ENCODE assay signal across 15 cellular contexts in the genomic region with DNA sequence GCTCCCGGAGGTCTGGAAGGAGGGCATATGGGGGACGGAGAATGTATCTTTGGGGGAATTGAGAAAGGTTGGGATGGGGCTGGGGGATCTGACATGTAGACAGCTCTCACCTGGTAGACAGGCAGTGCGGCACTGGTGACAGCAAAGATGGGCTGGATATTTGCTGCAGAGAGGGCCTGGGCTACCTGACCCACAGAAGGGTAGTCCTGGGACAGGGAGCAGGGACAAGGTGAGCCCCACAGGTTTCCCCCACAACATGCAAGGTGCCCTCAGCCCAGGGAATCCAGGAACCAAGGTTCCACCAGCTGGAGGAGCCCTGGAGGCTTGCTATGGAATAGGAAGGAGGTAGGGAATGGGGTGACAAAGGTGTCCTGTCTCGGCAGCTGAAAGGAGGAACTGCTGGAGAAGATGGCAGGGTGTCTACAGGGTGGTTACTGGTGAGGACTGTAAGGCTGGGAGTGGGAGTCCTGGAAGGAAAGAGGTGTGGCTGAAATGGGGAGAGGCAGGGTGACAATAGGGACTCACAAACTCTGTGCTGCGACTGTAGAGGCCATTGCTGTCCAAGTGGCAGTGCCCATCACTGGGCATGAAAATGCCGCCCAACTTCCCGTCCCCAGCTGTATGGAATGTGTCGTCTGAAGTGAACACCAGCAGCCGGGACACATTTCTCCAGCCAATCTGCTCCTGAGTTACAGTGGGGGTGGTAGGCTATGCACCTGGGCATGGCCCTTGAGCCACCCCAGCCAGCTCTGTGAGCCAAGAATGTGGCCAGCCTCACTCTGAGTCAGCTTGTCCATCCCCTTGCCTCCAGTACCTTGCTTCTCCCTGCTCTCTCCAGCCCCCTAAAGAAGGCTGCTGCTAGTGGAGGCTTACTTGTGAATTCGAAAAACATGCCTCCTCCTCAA. TPM values are rescaled to one million over a fixed set of nuclear protein-coding genes. Genes with fewer than 3 reads are reported as not detected.
A peak's percentile ranks its signal among the peaks of the same experiment; 100 is the strongest.
DNase-seq lines count a peak whose midpoint lies in the region; ATAC-seq and TF ChIP-seq lines count a peak whose summit lies in the region.
"Had no signal": no experiment of that assay in that cellular context is flagged by ENCODE, and none has a peak within 500 bp of the region (broad histone marks: within the 10 kb centered on the region; RNA-seq: fewer than 3 reads in every experiment).

No MANE protein-coding gene starts in this region.

- H3K4me3 Mint-ChIP-seq in natural killer cell treated with Interleukin-12 subunit alpha and Interleukin-12 subunit beta and Interleukin-15 and Interleukin-18, amount 100 ng/mL, for 72 hours: no peak overlapping the region
- H3K4me3 Mint-ChIP-seq in natural killer cell (no peak overlapping the region), endothelial cell (ENCODE audit: unreplicated experiment) (peak overlapping the region; percentile 14)

- H3K79me2 ChIP-seq in OCI-LY1 (ENCODE audit: insufficient read depth, low read length): no peaks in the 10 kb centered on the region

- intact Hi-C loops in natural killer cell (cut with micrococcal nuclease): no loop called here
- intact Hi-C loops in cardiac septum (cut with DNase I): loop anchor here (2.0 kb wide), 2 partner anchors 35 to 129 kb away; no protein-coding TSS in a partner anchor

- H3K4me1 Mint-ChIP-seq in natural killer cell treated with Interleukin-12 subunit alpha and Interleukin-12 subunit beta and Interleukin-15 and Interleukin-18, amount 100 ng/mL, for 72 hours (ENCODE audit: low read depth in 2 of 2): peaks cover 36 to 38% of the 10 kb centered on the region in 2 donors
- H3K4me1 Mint-ChIP-seq in natural killer cell: peaks cover 28 to 60% of the 10 kb centered on the region in 2 donors
- H3K4me1 Mint-ChIP-seq in endothelial cell (ENCODE audit: unreplicated experiment): peaks cover 9% of the 10 kb centered on the region

- no peak overlapping the region for H2AFZ ChIP-seq in OCI-LY1 (ENCODE audit: low read length)

- peak overlapping the region; percentile 82 for H3K4me2 ChIP-seq in OCI-LY1 (ENCODE audit: low read length)

- H3K9me3 ChIP-seq in OCI-LY1 (ENCODE audit: low read length): no peaks in the 10 kb centered on the region
- H3K9me3 ChIP-seq: BE2C, heart right ventricle, psoas muscle, suprapubic skin had no signal

- no peaks in the 10 kb centered on the region for H3K36me3 Mint-ChIP-seq in natural killer cell treated with Interleukin-12 subunit alpha and Interleukin-12 subunit beta and Interleukin-15 and Interleukin-18, amount 100 ng/mL, for 72 hours
- peaks cover 1% of the 10 kb centered on the region for H3K36me3 Mint-ChIP-seq in natural killer cell
- H3K36me3 Mint-ChIP-seq in endothelial cell (ENCODE audit: low read depth, unreplicated experiment): no peaks in the 10 kb centered on the region

- no peaks in the 10 kb centered on the region for H3K27me3 Mint-ChIP-seq in natural killer cell treated with Interleukin-12 subunit alpha and Interleukin-12 subunit beta and Interleukin-15 and Interleukin-18, amount 100 ng/mL, for 72 hours
- H3K27me3 Mint-ChIP-seq in natural killer cell (ENCODE audit: low read depth in 2 of 2) (no peaks in the 10 kb centered on the region), endothelial cell (ENCODE audit: unreplicated experiment) (peaks cover 25% of the 10 kb centered on the region)

- no peak overlapping the region for H3K27ac Mint-ChIP-seq in natural killer cell treated with Interleukin-12 subunit alpha and Interleukin-12 subunit beta and Interleukin-15 and Interleukin-18, amount 100 ng/mL, for 72 hours
- H3K27ac Mint-ChIP-seq in natural killer cell (no peak overlapping the region), endothelial cell (ENCODE audit: unreplicated experiment) (no peak overlapping the region)

- TF ChIP-seq CTCF in natural killer cell (IDR thresholded peaks at IDR 0.05) (no peak), OCI-LY1 (IDR thresholded peaks at IDR 0.05; ENCODE audit: low read length) (no peak), endothelial cell (IDR thresholded peaks at IDR 0.05; ENCODE audit: unreplicated experiment) (no peak)

- ATAC-seq in natural killer cell treated with Interleukin-12 subunit alpha and Interleukin-12 subunit beta and Interleukin-15 and Interleukin-18, amount 100 ng/mL, for 72 hours: no peak
- no peak for ATAC-seq in natural killer cell
- ATAC-seq: psoas muscle had no signal

- H3K4me1 ChIP-seq in OCI-LY1 (ENCODE audit: insufficient read depth, low read length, severe bottlenecking): peaks cover 50% of the 10 kb centered on the region
- H3K4me1 ChIP-seq: BE2C, psoas muscle had no signal

- no peaks in the 10 kb centered on the region for H3K9me2 ChIP-seq in OCI-LY1 (ENCODE audit: low read depth, low read length)

- no peak overlapping the region for H3K4me3 ChIP-seq in OCI-LY1 (ENCODE audit: low read depth, low read length, poor library complexity, severe bottlenecking)
- H3K4me3 ChIP-seq: heart right ventricle, psoas muscle, suprapubic skin had no signal

- H3K9ac ChIP-seq in OCI-LY1 (ENCODE audit: low read length): peak overlapping the region; percentile 75; the same call in 1 of the 2 replicates

- no peaks in the 10 kb centered on the region for H3K27me3 ChIP-seq in OCI-LY1 (ENCODE audit: insufficient read depth, low read length)
- H3K27me3 ChIP-seq: BE2C, heart right ventricle, suprapubic skin had no signal

- no peak overlapping the region for H3K27ac ChIP-seq in OCI-LY1 (ENCODE audit: low read depth, low read length, poor library complexity, severe bottlenecking)
- H3K27ac ChIP-seq: heart right ventricle, psoas muscle, suprapubic skin had no signal

- no peaks in the 10 kb centered on the region for H3K9me3 Mint-ChIP-seq in natural killer cell treated with Interleukin-12 subunit alpha and Interleukin-12 subunit beta and Interleukin-15 and Interleukin-18, amount 100 ng/mL, for 72 hours
- no peaks in the 10 kb centered on the region for H3K9me3 Mint-ChIP-seq in natural killer cell
- no peaks in the 10 kb centered on the region for H3K9me3 Mint-ChIP-seq in endothelial cell (ENCODE audit: unreplicated experiment)

- H3F3A ChIP-seq in OCI-LY1 (ENCODE audit: insufficient read depth, low read length): no peaks in the 10 kb centered on the region; the same call in 1 of the 2 replicates

- in situ Hi-C loops in KBM-7 (cut with MboI; ENCODE audit: low pct_unique_long_range_greater_than_20kb, low sequenced_read_pairs): no loop called here

- H4K20me1 ChIP-seq in OCI-LY1 (ENCODE audit: insufficient read depth, low read length): no peaks in the 10 kb centered on the region

- peak; percentile 57 for DNase-seq in natural killer cell treated with Interleukin-12 subunit alpha and Interleukin-12 subunit beta and Interleukin-15 and Interleukin-18, amount 100 ng/mL, for 72 hours (ENCODE audit: low spot score)
- no peak for DNase-seq in natural killer cell
- DNase-seq in endothelial cell (ENCODE audit: low spot score): no peak
- DNase-seq in NCI-H446 treated with DMSO at 0.1 percent for 48 hours (lab: John Stamatoyannopoulos, UW): no peak
- no peak for DNase-seq in NCI-H187 (lab: John Stamatoyannopoulos, UW)
- DNase-seq in KBM-7: no peak
- no peak for DNase-seq in cardiac septum (ENCODE audit: low spot score)
- DNase-seq: BE2C; heart right ventricle; NCI-H2107; psoas muscle; SHP77; stimulated activated CD4-positive, alpha-beta T cell treated with anti-CD3 and anti-CD28 coated beads, Interleukin-15, amount 100 ng/mL, for 24 hours had no signal

- peaks cover 20% of the 10 kb centered on the region; the same call in 1 of the 2 replicates for H3K36me3 ChIP-seq in OCI-LY1 (ENCODE audit: insufficient read depth, low read length)
- H3K36me3 ChIP-seq: BE2C had no signal

RNA-seq across cellular contexts. Expression of a gene that starts 11.3 kb away (rescaled TPM):
- 10 to 100 TPM; 53.0 to 81.0 TPM for total RNA-seq in natural killer cell treated with Interleukin-12 subunit alpha and Interleukin-12 subunit beta and Interleukin-15 and Interleukin-18, amount 100 ng/mL, for 72 hours
- 100 to 1,000 TPM; 329 to 441 (median 439) TPM for total RNA-seq in natural killer cell
- total RNA-seq in endothelial cell (ENCODE audit: unreplicated experiment): 0.56 TPM
- 1.4 TPM for total RNA-seq in cardiac septum

RNA-seq across cellular contexts. Expression of a gene that starts 15.0 kb away (rescaled TPM):
- total RNA-seq in natural killer cell treated with Interleukin-12 subunit alpha and Interleukin-12 subunit beta and Interleukin-15 and Interleukin-18, amount 100 ng/mL, for 72 hours: 10 to 100 TPM; 26.0 to 43.2 TPM
- 10 to 100 TPM; 50.8 to 54.4 (median 53.0) TPM for total RNA-seq in natural killer cell
- 23.8 TPM for total RNA-seq in endothelial cell (ENCODE audit: unreplicated experiment)
- total RNA-seq in cardiac septum: 16.5 TPM

RNA-seq across cellular contexts. Expression of a gene that starts 15.2 kb away (rescaled TPM):
- total RNA-seq in natural killer cell treated with Interleukin-12 subunit alpha and Interleukin-12 subunit beta and Interleukin-15 and Interleukin-18, amount 100 ng/mL, for 72 hours: 10 to 100 TPM; 34.6 to 53.1 TPM
- total RNA-seq in natural killer cell (10 to 100 TPM; 37.1 to 65.9 (median 45.3) TPM), endothelial cell (ENCODE audit: unreplicated experiment) (47.6 TPM), cardiac septum (19.2 TPM)

RNA-seq across cellular contexts. Expression of a gene that starts 36.2 kb away (rescaled TPM):
- total RNA-seq in natural killer cell treated with Interleukin-12 subunit alpha and Interleukin-12 subunit beta and Interleukin-15 and Interleukin-18, amount 100 ng/mL, for 72 hours: 10 to 100 TPM in 1 of 2 donors, 1 to 10 TPM in 1; 5.8 to 13.3 TPM
- total RNA-seq in natural killer cell: 10 to 100 TPM; 24.0 to 30.6 (median 27.5) TPM
- 7.9 TPM for total RNA-seq in endothelial cell (ENCODE audit: unreplicated experiment)
- 21.2 TPM for total RNA-seq in cardiac septum

Comparison
In these comparisons a context has a peak if more than half of its experiments do, and no peak if none do; other contexts are left out.
1. RNA of a gene that starts 11.3 kb away (total RNA-seq): 329 to 441 TPM in natural killer cell and 53.0 to 81.0 TPM in natural killer cell treated with Interleukin-12 subunit alpha and Interleukin-12 subunit beta and Interleukin-15 and Interleukin-18, amount 100 ng/mL, for 72 hours; 1.4 TPM in cardiac septum (single experiment) and 0.56 TPM in endothelial cell (single experiment); every median in the first group is over 10 times any median in the second.